11 cellular contexts compared by ENCODE assay signal in the genomic region with DNA sequence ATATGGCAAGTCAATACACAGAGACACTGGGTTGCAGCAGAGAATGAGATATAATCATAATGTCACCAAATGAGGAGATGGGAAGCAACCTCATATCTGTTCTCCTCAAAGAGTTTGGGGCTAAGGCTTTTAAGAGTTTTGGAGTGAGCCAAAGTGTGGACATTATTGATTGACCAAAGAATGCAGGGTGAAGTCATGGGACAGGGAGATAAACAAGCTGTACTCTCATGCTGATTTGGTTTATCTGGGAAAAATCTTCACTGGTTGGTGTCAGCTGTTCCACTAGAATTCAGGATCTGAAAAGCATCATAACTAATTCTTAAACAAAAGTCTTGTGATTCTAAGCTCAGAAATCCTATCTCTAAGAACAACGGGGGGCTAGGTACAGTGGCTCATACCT.
"Had no signal": no experiment of that assay in that cellular context is flagged by ENCODE, and none has a peak within 500 bp of the region (broad histone marks: within the 10 kb centered on the region; RNA-seq: fewer than 3 reads in every experiment).

No MANE protein-coding gene starts in this region.

- H3K36me3 ChIP-seq: HAP-1 had no signal

- H3K9ac ChIP-seq: GM23248 had no signal

- FAIRE-seq: H1, H54 had no signal

- H3K27ac ChIP-seq: GM23248 had no signal

- H3K4me3 ChIP-seq: GM23248, GM23338, HAP-1 had no signal

- DNase-seq: GM23248, GOT3, H7, H9, HCEC 1CT, HFFc6 had no signal

- H3K4me2 ChIP-seq: GM23338 had no signal

- H3K4me1 ChIP-seq: HAP-1 had no signal

- ATAC-seq: GM23338, HCT116 had no signal

- H3K9me3 ChIP-seq: HAP-1 had no signal

- H2AFZ ChIP-seq: GM23248, GM23338 had no signal
